Comparison of ENCODE assay signal across 1 cellular context in the genomic region with DNA sequence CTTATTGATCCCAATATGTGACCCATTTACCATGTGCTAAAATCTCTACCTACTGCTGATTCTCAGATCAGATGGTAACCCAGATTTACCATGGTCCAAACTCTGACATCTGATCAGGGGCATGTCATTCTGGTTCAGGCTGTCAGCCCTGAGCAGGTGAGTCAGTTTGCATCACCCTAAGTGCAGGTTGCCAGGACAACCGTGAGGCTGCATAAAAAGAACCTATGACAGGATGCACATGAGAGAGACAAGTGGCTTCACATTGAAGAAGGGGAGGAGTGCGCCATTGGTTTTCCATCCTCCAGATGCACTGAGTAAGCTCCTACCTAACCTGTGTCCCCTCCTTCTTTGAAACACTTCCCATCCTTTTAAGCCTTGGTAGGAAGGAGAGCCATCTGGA.
TF ChIP-seq lines count a peak whose summit lies in the region.

No MANE protein-coding gene starts in this region.

TF ChIP-seq in K562, 482 proteins besides CTCF, POLR2A, EP300 and RAD21:
- TF ChIP-seq ZNF124 (CRISPR knock-in tag; IDR thresholded peaks at IDR 0.05) (no peak), RFX1 (IDR thresholded peaks at IDR 0.05) (peak; percentile 48)
TF ChIP-seq in K562: peak in this region for 1.
